ENCODE assay signal across 12 cellular contexts in the genomic region with DNA sequence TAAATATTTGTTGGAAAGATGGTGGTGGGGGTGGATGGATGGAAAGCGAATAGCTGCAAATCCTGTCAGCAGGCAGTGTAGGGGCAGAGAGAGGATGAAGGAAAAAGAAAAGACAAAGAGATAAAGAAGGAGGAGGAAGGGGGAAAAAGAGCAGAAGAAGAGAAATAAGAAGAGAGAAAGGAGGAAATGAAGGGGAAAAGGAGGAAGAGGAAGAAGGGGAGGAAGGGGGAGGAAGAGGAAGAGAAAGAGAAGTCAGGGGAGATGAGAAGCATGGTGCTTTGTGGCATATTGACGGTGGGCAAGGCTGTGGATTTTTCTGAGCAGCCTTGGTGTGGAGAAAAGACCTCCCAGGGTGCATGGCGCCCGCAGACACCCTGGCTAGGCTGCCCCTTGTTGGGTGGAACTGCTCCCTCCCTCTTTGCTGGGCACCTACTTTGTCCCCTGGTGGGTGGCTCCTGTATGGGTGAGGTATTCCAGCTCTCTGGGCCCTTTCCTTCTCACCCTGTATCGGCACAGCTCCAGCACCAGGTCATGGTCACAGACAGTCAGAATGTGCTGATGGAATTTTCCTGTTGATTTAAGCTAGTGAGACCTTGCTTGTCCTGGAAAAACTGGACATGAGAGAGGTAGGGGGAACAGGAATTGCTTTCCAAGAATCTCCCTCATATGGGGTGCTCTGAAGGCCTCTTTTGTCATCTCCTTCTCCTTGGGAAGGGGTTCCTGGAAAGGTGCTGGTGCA. TPM values are rescaled to one million over a fixed set of nuclear protein-coding genes. Genes with fewer than 3 reads are reported as not detected.
"Had no signal": no experiment of that assay in that cellular context is flagged by ENCODE, and none has a peak within 500 bp of the region (broad histone marks: within the 10 kb centered on the region; RNA-seq: fewer than 3 reads in every experiment).

No MANE protein-coding gene starts in this region.

- H3K9me3 Mint-ChIP-seq: activated CD4-positive, alpha-beta T cell treated with anti-CD3 and anti-CD28 coated beads, Interleukin-2, amount 10 ng/mL, durations not matched to agents 24 days and 14 days; activated T-helper 17 cell treated with anti-CD3 and anti-CD28 coated beads, Interleukin-2, amount 50 U/mL, for 72 hours had no signal

- FAIRE-seq: bronchial epithelial cell had no signal

- DNase-seq: activated CD4-positive, alpha-beta T cell treated with anti-CD3 and anti-CD28 coated beads, Interleukin-2, amount 10 ng/mL, durations not matched to agents 24 days and 14 days; activated T-cell treated with anti-CD3 and anti-CD28 coated beads for 4 hours; aorta; dorsolateral prefrontal cortex; psoas muscle; spleen; stimulated activated CD4-positive, alpha-beta T cell treated with anti-CD3 and anti-CD28 coated beads, Interleukin-2, amount 100 ng/mL, for 24 hours; stimulated activated naive CD4-positive, alpha-beta T cell treated with Interleukin-2 at 50 U/mL for 16 hours had no signal

- H3K4me3 Mint-ChIP-seq: activated CD4-positive, alpha-beta T cell treated with anti-CD3 and anti-CD28 coated beads, Interleukin-2, amount 10 ng/mL, durations not matched to agents 24 days and 14 days had no signal

- ATAC-seq: activated T-helper 17 cell treated with anti-CD3 and anti-CD28 coated beads, Interleukin-2, amount 50 U/mL, for 72 hours; psoas muscle; sciatic nerve had no signal

- H3K27ac Mint-ChIP-seq: activated CD4-positive, alpha-beta T cell treated with anti-CD3 and anti-CD28 coated beads, Interleukin-2, amount 10 ng/mL, durations not matched to agents 24 days and 14 days had no signal

RNA-seq across cellular contexts. Expression of a gene that starts 45.7 kb away (rescaled TPM):
- total RNA-seq: activated CD4-positive, alpha-beta T cell treated with anti-CD3 and anti-CD28 coated beads, Interleukin-2, amount 10 ng/mL, durations not matched to agents 24 days and 14 days; fibroblast of villous mesenchyme had no signal
